In the genomic region with DNA sequence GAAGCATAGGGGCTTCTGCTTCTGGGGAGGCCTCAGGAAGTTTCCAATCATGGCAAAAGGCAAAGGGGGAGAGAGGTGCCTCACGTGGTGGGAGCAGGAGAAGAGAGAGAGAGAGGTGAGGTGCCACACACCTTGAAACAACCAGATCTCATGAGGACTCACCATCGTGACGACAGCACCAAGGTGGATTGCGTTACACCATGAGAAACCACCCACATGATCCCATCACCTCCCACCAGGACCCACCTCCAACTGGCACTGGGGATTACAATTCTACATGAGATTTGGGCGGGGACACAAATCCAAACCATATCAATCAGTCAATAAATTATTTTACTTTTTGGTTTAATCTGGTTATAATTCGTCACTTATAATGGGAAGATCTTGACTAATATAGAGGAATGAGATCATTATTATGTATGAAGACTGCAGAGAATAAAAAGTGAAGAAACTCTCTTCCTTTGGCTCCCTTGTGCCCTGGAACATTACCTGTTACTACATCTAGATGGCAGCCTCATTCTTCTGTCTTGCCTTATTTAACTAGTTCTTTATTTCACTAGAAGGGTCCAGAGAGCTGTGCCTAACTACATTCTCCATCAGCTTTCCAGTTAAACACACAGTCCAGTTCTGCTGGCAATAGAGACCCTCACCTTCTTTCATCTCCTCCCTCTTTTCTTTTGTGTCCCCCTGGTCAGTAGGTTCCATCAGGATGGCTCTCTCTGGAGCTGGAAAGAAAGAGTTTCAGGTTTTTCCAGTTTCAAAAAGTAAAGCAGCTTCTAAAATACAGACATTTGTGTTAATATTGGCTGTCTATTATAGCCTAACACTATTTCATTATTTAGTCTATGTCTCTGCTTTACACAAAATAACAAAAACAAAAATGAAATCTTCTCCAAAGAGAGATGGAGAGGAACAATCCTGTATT, we compare ENCODE assay signal across 1 cellular context.
TF ChIP-seq lines count a peak whose summit lies in the region.

No MANE protein-coding gene starts in this region.

TF ChIP-seq in GM12878, 131 proteins besides CTCF, POLR2A, EP300 and RAD21:
- TF ChIP-seq SMC3 (IDR thresholded peaks at IDR 0.05; ENCODE audit: borderline replicate concordance, low read length) (peak; percentile 33; the same call in 1 of the 2 replicates), MLLT1 (IDR thresholded peaks at IDR 0.05) (no peak)
